In the genomic region with DNA sequence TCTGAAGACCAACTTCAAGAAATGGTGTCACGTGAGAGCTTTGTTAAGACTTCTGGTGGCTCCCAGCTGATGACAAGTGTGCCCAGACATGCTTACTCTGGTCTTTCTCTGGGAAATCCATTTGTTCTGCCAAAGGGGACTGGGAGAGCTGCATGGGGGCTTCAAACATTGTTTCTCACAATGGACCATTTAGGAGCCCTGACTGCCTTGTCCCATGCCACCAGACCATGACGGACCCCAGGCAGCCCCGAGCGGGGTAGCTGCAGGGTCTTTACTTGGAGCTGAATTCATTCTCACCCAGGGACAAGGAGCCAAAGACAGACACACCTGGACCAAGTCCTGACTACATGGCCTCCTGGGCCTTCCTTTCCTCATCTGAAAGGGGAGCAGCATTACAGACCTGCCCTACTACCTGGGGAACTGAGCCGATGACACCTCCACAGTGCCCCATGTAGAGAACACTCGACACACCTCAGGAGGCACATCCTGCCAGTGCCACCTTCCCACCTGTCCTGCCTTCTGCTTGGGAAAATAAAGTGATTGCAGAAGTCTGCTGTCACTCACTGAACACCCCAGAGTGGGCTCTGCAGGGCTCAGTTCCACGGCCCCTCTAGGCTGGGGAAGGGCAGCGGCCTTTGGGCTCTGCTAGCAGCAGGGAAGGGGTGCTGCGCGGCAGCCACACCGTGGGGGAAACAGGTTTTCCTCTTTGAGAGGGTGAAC, we compare ENCODE assay signal across 17 cellular contexts.
"Had no signal": no experiment of that assay in that cellular context is flagged by ENCODE, and none has a peak within 500 bp of the region (broad histone marks: within the 10 kb centered on the region; RNA-seq: fewer than 3 reads in every experiment).

No MANE protein-coding gene starts in this region.

- H3K4me3 ChIP-seq: mucosa of descending colon, testis had no signal

- H3K27ac Mint-ChIP-seq: activated naive CD4-positive, alpha-beta T cell treated with anti-CD3 and anti-CD28 coated beads, Interleukin-2, amount 10 ng/mL, durations not matched to agents 7 days and 5 days; activated T-cell treated with anti-CD3 and anti-CD28 coated beads, Interleukin-2, amount 50 U/mL, for 72 hours; dendritic cell treated with granulocyte-macrophage colony-stimulating factor and Interleukin-4, amounts not matched to agents 40 ng/mL and 50 ng/mL, for 4 days; natural killer cell; stimulated activated naive CD8-positive, alpha-beta T cell treated with anti-CD3 and anti-CD28 coated beads, Interleukin-15, Interleukin-2, amounts not matched to agents 100 ng/mL and 50 ng/mL, for 24 hours; T-helper 2 cell treated with Interferon-gamma antibody and Interleukin-4, amounts not matched to agents 5 μg/mL and 100 μg/mL, for 36 hours had no signal

- H3K27me3 Mint-ChIP-seq: central memory CD8-positive, alpha-beta T cell; stimulated activated naive CD8-positive, alpha-beta T cell treated with anti-CD3 and anti-CD28 coated beads, Interleukin-15, Interleukin-2, amounts not matched to agents 100 ng/mL and 50 ng/mL, for 24 hours had no signal

- H3K9me3 Mint-ChIP-seq: activated naive CD4-positive, alpha-beta T cell treated with anti-CD3 and anti-CD28 coated beads, Interleukin-2, amount 10 ng/mL, durations not matched to agents 7 days and 5 days; activated T-cell treated with anti-CD3 and anti-CD28 coated beads, Interleukin-2, amount 50 U/mL, for 72 hours; central memory CD8-positive, alpha-beta T cell; dendritic cell treated with granulocyte-macrophage colony-stimulating factor and Interleukin-4, amounts not matched to agents 40 ng/mL and 50 ng/mL, for 4 days; natural killer cell; stimulated activated naive CD8-positive, alpha-beta T cell treated with anti-CD3 and anti-CD28 coated beads, Interleukin-15, Interleukin-2, amounts not matched to agents 100 ng/mL and 50 ng/mL, for 24 hours; T-helper 2 cell treated with Interferon-gamma antibody and Interleukin-4, amounts not matched to agents 5 μg/mL and 100 μg/mL, for 36 hours had no signal

- H3K4me1 ChIP-seq: testis had no signal

- H3K9me3 ChIP-seq: mucosa of descending colon, testis had no signal

- H3K4me1 Mint-ChIP-seq: natural killer cell had no signal

- ATAC-seq: activated T-cell treated with anti-CD3 and anti-CD28 coated beads, Interleukin-2, amount 50 U/mL, for 72 hours; natural killer cell had no signal

- H3K27me3 ChIP-seq: testis had no signal

- H3K36me3 Mint-ChIP-seq: activated naive CD4-positive, alpha-beta T cell treated with anti-CD3 and anti-CD28 coated beads, Interleukin-2, amount 10 ng/mL, durations not matched to agents 7 days and 5 days; natural killer cell had no signal

- H3K27ac ChIP-seq: testis had no signal

- DNase-seq: activated CD4-positive, alpha-beta T cell treated with anti-CD3 and anti-CD28 coated beads, Interleukin-2, amount 50 U/mL, for 4 hours; activated CD4-positive, CD25-positive, alpha-beta regulatory T cell treated with anti-CD3 and anti-CD28 coated beads, Interleukin-2, amount 50 U/mL, for 72 hours; activated CD8-positive, alpha-beta memory T cell treated with anti-CD3 and anti-CD28 coated beads, Interleukin-2, amount 50 U/mL, for 4 hours; activated naive CD4-positive, alpha-beta T cell treated with anti-CD3 and anti-CD28 coated beads, Interleukin-2, amount 10 ng/mL, durations not matched to agents 7 days and 5 days; activated T-cell treated with anti-CD3 and anti-CD28 coated beads, Interleukin-2, amount 50 U/mL, for 72 hours; hypothalamus; left colon; mucosa of descending colon; natural killer cell; stimulated activated CD4-positive, alpha-beta T cell treated with anti-CD3 and anti-CD28 coated beads, Interleukin-4, amount 100 ng/mL, for 1 hour; stimulated activated CD8-positive, alpha-beta memory T cell treated with anti-CD3 and anti-CD28 coated beads, Interleukin-4, amount 100 ng/mL, for 48 hours; SW 1271; testis had no signal

- H3K4me3 Mint-ChIP-seq: activated naive CD4-positive, alpha-beta T cell treated with anti-CD3 and anti-CD28 coated beads, Interleukin-2, amount 10 ng/mL, durations not matched to agents 7 days and 5 days; activated T-cell treated with anti-CD3 and anti-CD28 coated beads, Interleukin-2, amount 50 U/mL, for 72 hours; central memory CD8-positive, alpha-beta T cell; dendritic cell treated with granulocyte-macrophage colony-stimulating factor and Interleukin-4, amounts not matched to agents 40 ng/mL and 50 ng/mL, for 4 days; natural killer cell; stimulated activated naive CD8-positive, alpha-beta T cell treated with anti-CD3 and anti-CD28 coated beads, Interleukin-15, Interleukin-2, amounts not matched to agents 100 ng/mL and 50 ng/mL, for 24 hours; T-helper 2 cell treated with Interferon-gamma antibody and Interleukin-4, amounts not matched to agents 5 μg/mL and 100 μg/mL, for 36 hours had no signal
